13 cellular contexts compared by ENCODE assay signal in genomic region chr11:5631969-5632635, GRCh38. TPM values are rescaled to one million over a fixed set of nuclear protein-coding genes. Genes with fewer than 3 reads are reported as not detected.
DNase-seq lines count a peak whose midpoint lies in the region; ATAC-seq and TF ChIP-seq lines count a peak whose summit lies in the region.
"Had no signal": no experiment of that assay in that cellular context is flagged by ENCODE, and none has a peak within 500 bp of the region (broad histone marks: within the 10 kb centered on the region; RNA-seq: fewer than 3 reads in every experiment).

No MANE protein-coding gene starts in this region.

- no peak for DNase-seq in NCI-H524 treated with DMSO at 0.1 percent for 48 hours (lab: John Stamatoyannopoulos, UW)
- DNase-seq in mammary epithelial cell = no peak
- DNase-seq in left colon = no peak
- DNase-seq in NCI-H1694 treated with DMSO at 0.1 percent for 48 hours (lab: John Stamatoyannopoulos, UW) = no peak
- DNase-seq: activated naive CD4-positive, alpha-beta T cell treated with anti-CD3 and anti-CD28 coated beads, Interleukin-2, amount 50 U/mL, for 16 hours; BE2C; GOT3; tibial artery had no signal

- H3K9me2 ChIP-seq in OCI-LY1 (ENCODE audit: low read depth, low read length) = no peaks in the 10 kb centered on the region

- dilution Hi-C loops in mammary epithelial cell (cut with HindIII; ENCODE audit: low sequenced_read_pairs) = no loop called here

- H3K9ac ChIP-seq in OCI-LY1 (ENCODE audit: low read length) (peak overlapping the region; percentile 31; the same call in 1 of the 2 replicates), mammary epithelial cell (ENCODE audit: insufficient read depth, low read length) (no peak overlapping the region)

- H3K79me2 ChIP-seq in OCI-LY1 (ENCODE audit: insufficient read depth, low read length) (no peaks in the 10 kb centered on the region), mammary epithelial cell (ENCODE audit: insufficient read depth, low read length) (no peaks in the 10 kb centered on the region)

- peaks cover 16% of the 10 kb centered on the region for H3K4me1 ChIP-seq in OCI-LY1 (ENCODE audit: insufficient read depth, low read length, severe bottlenecking)
- H3K4me1 ChIP-seq in mammary epithelial cell (ENCODE audit: insufficient read depth, low read length) = no peaks in the 10 kb centered on the region
- H3K4me1 ChIP-seq: BE2C, tibial artery had no signal

- ATAC-seq in GM19467 (IDR thresholded peaks at IDR 0.05; ENCODE audit: unreplicated experiment) (peak; percentile 89), HG03064 (IDR thresholded peaks at IDR 0.05; ENCODE audit: low read depth, unreplicated experiment) (peak; percentile 95), left colon (no peak)

- intact Hi-C loops in mammary epithelial cell (cut with micrococcal nuclease) = no loop called here
- intact Hi-C loops in left colon (cut with DNase I, micrococcal nuclease) = no loop called here

- no peaks in the 10 kb centered on the region for H3F3A ChIP-seq in OCI-LY1 (ENCODE audit: insufficient read depth, low read length)

- H3K27ac ChIP-seq in OCI-LY1 (ENCODE audit: low read depth, low read length, poor library complexity, severe bottlenecking) (peak overlapping the region; percentile 78), mammary epithelial cell (ENCODE audit: insufficient read depth, low read depth, low read length) (no peak overlapping the region)
- H3K27ac ChIP-seq: tibial artery had no signal

- H2AFZ ChIP-seq in OCI-LY1 (ENCODE audit: low read length) = peak overlapping the region; percentile 75; the same call in 1 of the 2 replicates
- no peak overlapping the region for H2AFZ ChIP-seq in mammary epithelial cell (ENCODE audit: low read depth, low read length)

- no peak for TF ChIP-seq CTCF in GM12875 (IDR thresholded peaks at IDR 0.05; ENCODE audit: borderline replicate concordance, insufficient read depth, low read depth, low read length)
- no peak for TF ChIP-seq CTCF in OCI-LY1 (IDR thresholded peaks at IDR 0.05; ENCODE audit: low read length)
- TF ChIP-seq CTCF in mammary epithelial cell (conservative IDR thresholded peaks at IDR 0.05 in 1 of 2, IDR thresholded peaks at IDR 0.05 in 1 of 2; ENCODE audit: extremely low read depth in 1 of 2, insufficient read depth in 1 of 2, low read depth in 1 of 2, low read length in 2 of 2) = no peak

- CTCF ChIA-PET in mammary epithelial cell (lab: Charles Lee; ENCODE audit: low non-redundant PET) = no interaction called here

- in situ Hi-C loops in mammary epithelial cell (cut with MboI; ENCODE audit: low sequenced_read_pairs in 2 of 2) = no loop called here

- no peaks in the 10 kb centered on the region for H3K9me3 ChIP-seq in OCI-LY1 (ENCODE audit: low read length)
- H3K9me3 ChIP-seq in mammary epithelial cell (replicated peaks; ENCODE audit: insufficient read depth, low read length) = no peaks in the 10 kb centered on the region
- H3K9me3 ChIP-seq: BE2C, tibial artery had no signal

- no TSS peak for BruUV-seq in mammary epithelial cell (replicated peaks; lab: Mats Ljungman, UMichigan)

- H3K36me3 ChIP-seq in OCI-LY1 (ENCODE audit: insufficient read depth, low read length) = peaks cover 30% of the 10 kb centered on the region
- H3K36me3 ChIP-seq in mammary epithelial cell (ENCODE audit: insufficient read depth, low read length) = no peaks in the 10 kb centered on the region
- H3K36me3 ChIP-seq: BE2C had no signal

- H3K4me3 ChIP-seq in GM12875 (ENCODE audit: low read depth, low read length) (peak overlapping the region; percentile 8), OCI-LY1 (ENCODE audit: low read depth, low read length, poor library complexity, severe bottlenecking) (peak overlapping the region; percentile 7), mammary epithelial cell (replicated peaks in 1 of 3; ENCODE audit: insufficient read depth in 1 of 3, low read depth in 2 of 3, low read length in 3 of 3) (no peak overlapping the region)
- H3K4me3 ChIP-seq: tibial artery had no signal

- H3K4me2 ChIP-seq in OCI-LY1 (ENCODE audit: low read length) = peak overlapping the region; percentile 56
- H3K4me2 ChIP-seq in mammary epithelial cell (ENCODE audit: insufficient read depth, low read depth, low read length) = no peak overlapping the region

- H4K20me1 ChIP-seq in OCI-LY1 (ENCODE audit: insufficient read depth, low read length) (no peaks in the 10 kb centered on the region), mammary epithelial cell (ENCODE audit: insufficient read depth, low read length) (no peaks in the 10 kb centered on the region)

- 74% methylated on average over 5 of the region's 5 CpGs for WGBS in mammary epithelial cell (ENCODE audit: low coverage, missing lambda C conversion rate)

- H3K27me3 ChIP-seq in OCI-LY1 (ENCODE audit: insufficient read depth, low read length) (no peaks in the 10 kb centered on the region), mammary epithelial cell (ENCODE audit: insufficient read depth, low read length) (no peaks in the 10 kb centered on the region)
- H3K27me3 ChIP-seq: BE2C, tibial artery had no signal

RNA-seq across cellular contexts. Expression of gene TRIM34, which starts 7.3 kb away (rescaled TPM):
- total RNA-seq in mammary epithelial cell (1 to 10 TPM; 2.4 to 5.7 TPM), left colon (1 to 10 TPM; 7.9 to 9.8 TPM)
- 5.6 TPM for polyA plus RNA-seq in mammary epithelial cell
- not detected for polyA minus RNA-seq in mammary epithelial cell

RNA-seq across cellular contexts. Expression of gene TRIM6, which starts 35.7 kb away (rescaled TPM):
- total RNA-seq in mammary epithelial cell (1 to 10 TPM; 4.4 to 6.0 TPM), left colon (1 to 10 TPM in 1 of 2 donors, under 1 TPM in 1; 0.40 to 1.7 TPM)
- polyA plus RNA-seq in mammary epithelial cell = not detected
- not detected for polyA minus RNA-seq in mammary epithelial cell

RNA-seq across cellular contexts. Expression of gene OR52B6, which starts 51.4 kb away (rescaled TPM):
- total RNA-seq in mammary epithelial cell = not detected
- polyA plus RNA-seq in mammary epithelial cell = not detected
- polyA minus RNA-seq in mammary epithelial cell = not detected
- not detected for total RNA-seq in left colon
- total RNA-seq: lower leg skin had no signal

RNA-seq across cellular contexts. Expression of gene TRIM5, which starts 52.8 kb away (rescaled TPM):
- total RNA-seq in mammary epithelial cell (10 to 100 TPM; 19.8 to 28.3 TPM), left colon (10 to 100 TPM; 17.6 TPM)
- polyA plus RNA-seq in mammary epithelial cell = 18.1 TPM
- polyA minus RNA-seq in mammary epithelial cell = 20.9 TPM

RNA-seq across cellular contexts. Expression of gene TRIM22, which starts 57.5 kb away (rescaled TPM):
- total RNA-seq in mammary epithelial cell = 10 to 100 TPM; 57.7 to 89.0 TPM
- polyA plus RNA-seq in mammary epithelial cell = 35.9 TPM
- 38.2 TPM for polyA minus RNA-seq in mammary epithelial cell
- total RNA-seq in left colon = 10 to 100 TPM; 21.0 to 25.2 TPM

Comparison
In these comparisons a context has a peak if more than half of its experiments do, and no peak if none do; other contexts are left out.
1. H3K4me3 ChIP-seq: peak in GM12875 (single experiment) and OCI-LY1 (single experiment); none in mammary epithelial cell (0 of 3).